In the genomic region with DNA sequence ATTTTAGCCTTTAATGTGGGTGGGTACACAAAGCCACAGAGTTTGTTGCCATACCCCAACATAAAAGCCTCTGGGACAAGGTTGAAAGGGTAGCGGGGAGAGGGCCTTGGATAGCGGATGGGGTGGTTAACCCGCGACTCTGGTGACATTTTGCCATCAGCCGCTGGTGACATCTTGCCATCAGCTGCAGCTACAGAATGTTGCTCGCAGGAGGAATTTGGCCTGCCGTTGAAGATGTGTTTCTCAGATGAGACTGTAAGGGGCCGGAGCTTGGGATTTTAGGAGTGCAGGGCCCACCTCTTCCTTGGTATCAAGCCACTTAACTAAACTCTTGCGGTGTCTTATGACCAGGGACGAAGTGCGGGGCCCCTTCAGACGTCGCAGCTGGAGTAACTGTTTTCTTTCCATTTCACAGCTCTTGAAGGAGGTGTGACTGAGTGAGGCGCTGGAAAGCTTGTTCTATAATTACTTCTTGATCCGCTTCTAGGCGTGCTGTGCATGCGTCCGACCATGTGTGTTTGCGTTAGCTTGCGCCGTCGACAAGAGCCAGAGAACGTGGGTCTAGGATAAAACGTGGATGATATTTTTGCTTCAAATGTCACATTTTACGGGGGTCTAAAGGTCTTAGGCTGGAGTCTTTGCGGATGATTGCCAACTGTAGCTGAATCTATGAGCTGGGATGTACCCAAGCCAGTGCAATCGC, we compare ENCODE assay signal across 8 cellular contexts. TPM values are rescaled to one million over a fixed set of nuclear protein-coding genes. Genes with fewer than 3 reads are reported as not detected.
DNase-seq lines count a peak whose midpoint lies in the region; ATAC-seq, FAIRE-seq and TF ChIP-seq lines count a peak whose summit lies in the region.

No MANE protein-coding gene starts in this region.

- DNase-seq in A549 (ENCODE audit: low read depth in 1 of 2, low spot score in 1 of 2) (no peak), HFF-Myc (ENCODE audit: extremely low read depth, low read depth) (no peak), cardiac fibroblast (ENCODE audit: low read depth in 2 of 2) (no peak), GM10248 (ENCODE audit: extremely low spot score) (no peak), GM19240 (ENCODE audit: insufficient read length, low spot score) (no peak), frontal cortex (ENCODE audit: low spot score in 2 of 2) (no peak), cortex of kidney (lab: John Stamatoyannopoulos, UW) (no peak)

- H3K4me1 ChIP-seq in A549 (no peaks in the 10 kb centered on the region), mononuclear cell (ENCODE audit: insufficient read depth, low read length) (peaks cover 14% of the 10 kb centered on the region)

- no peak for TF ChIP-seq CTCF in A549 (IDR thresholded peaks at IDR 0.05)
- no peak for TF ChIP-seq CTCF in HFF-Myc (IDR thresholded peaks at IDR 0.05; ENCODE audit: low read depth, low read length, missing control alignments)
- no peak for TF ChIP-seq CTCF in cardiac fibroblast (IDR thresholded peaks at IDR 0.05; ENCODE audit: low read depth, low read length)
- no peak for TF ChIP-seq CTCF in GM10248 (IDR thresholded peaks at IDR 0.05; ENCODE audit: control extremely low read depth, extremely low read depth, low read depth, missing control alignments)

- TF ChIP-seq RAD21 in A549 (conservative IDR thresholded peaks at IDR 0.05 in 1 of 2, IDR thresholded peaks at IDR 0.05 in 1 of 2): no peak

- 59% methylated on average over 24 of the region's 27 CpGs for WGBS in A549 (ENCODE audit: missing lambda C conversion rate)

- H3K27me3 ChIP-seq in mononuclear cell (ENCODE audit: insufficient read depth, low read length): peaks cover 36% of the 10 kb centered on the region

- H3K4me3 ChIP-seq in A549 (peak overlapping the region; percentile 56), HFF-Myc (replicated peaks; ENCODE audit: low read depth, low read length) (peak overlapping the region; percentile 59), cardiac fibroblast (replicated peaks in 1 of 2; ENCODE audit: low read depth in 2 of 2, low read length in 2 of 2) (peak overlapping the region; percentile 55 to 66), mononuclear cell (ENCODE audit: low read length) (peak overlapping the region; percentile 35)

- H3K27ac ChIP-seq in A549: peak overlapping the region in 1 of 2 experiments; percentile 85; a peak in 3 of 6 replicates

- H3K9me3 ChIP-seq in A549 (peaks cover 6% of the 10 kb centered on the region; the same call in 1 of the 3 replicates), mononuclear cell (ENCODE audit: low read depth, low read length) (no peaks in the 10 kb centered on the region)

- peak overlapping the region; percentile 93 for H3K4me2 ChIP-seq in A549

- POLR2A ChIA-PET in A549 (lab: Yijun Ruan, JAX): no interaction called here
- POLR2A ChIA-PET in GM10248 (lab: Yijun Ruan, JAX): no interaction called here

- no peak for ATAC-seq in A549

- no peak for FAIRE-seq in A549 (lab: Jason Lieb, UNC)
- FAIRE-seq in frontal cortex (lab: Jason Lieb, UNC): no peak

- CTCF ChIA-PET in A549 (lab: Yijun Ruan, JAX): no interaction called here
- CTCF ChIA-PET in GM10248 (lab: Yijun Ruan, JAX): interaction anchor here (1.0 kb wide), 1 partner anchor 50 kb away, joined by 4 read pairs; no protein-coding TSS in a partner anchor

- TF ChIP-seq EP300 in A549 (IDR thresholded peaks at IDR 0.05): no peak

- TF ChIP-seq POLR2A in A549 (IDR thresholded peaks at IDR 0.05; ENCODE audit: low read length): no peak

TF ChIP-seq in A549, 52 proteins besides CTCF, POLR2A, EP300 and RAD21:
- TF ChIP-seq JUNB (IDR thresholded peaks at IDR 0.05) (no peak), TFCP2L1 (CRISPR knock-in tag; IDR thresholded peaks at IDR 0.05) (no peak), CHD2 (IDR thresholded peaks at IDR 0.05; ENCODE audit: low read length, partially characterized antibody) (no peak), RARB (CRISPR knock-in tag; IDR thresholded peaks at IDR 0.05) (no peak), FOXS1 (CRISPR knock-in tag; IDR thresholded peaks at IDR 0.05) (no peak), NFE2L2 (conservative IDR thresholded peaks at IDR 0.05; ENCODE audit: low read length) (no peak), E2F6 (IDR thresholded peaks at IDR 0.05; ENCODE audit: borderline replicate concordance, low read depth) (no peak), USF2 (IDR thresholded peaks at IDR 0.05) (no peak), EHF (CRISPR knock-in tag; IDR thresholded peaks at IDR 0.05) (no peak), ZFP36 (IDR thresholded peaks at IDR 0.05; ENCODE audit: borderline replicate concordance, partially characterized antibody) (no peak), MAZ (IDR thresholded peaks at IDR 0.05; ENCODE audit: borderline replicate concordance, low read depth, low read length) (no peak), HOXA7 (CRISPR knock-in tag; IDR thresholded peaks at IDR 0.05) (no peak)
- TF ChIP-seq, protein P1, sequence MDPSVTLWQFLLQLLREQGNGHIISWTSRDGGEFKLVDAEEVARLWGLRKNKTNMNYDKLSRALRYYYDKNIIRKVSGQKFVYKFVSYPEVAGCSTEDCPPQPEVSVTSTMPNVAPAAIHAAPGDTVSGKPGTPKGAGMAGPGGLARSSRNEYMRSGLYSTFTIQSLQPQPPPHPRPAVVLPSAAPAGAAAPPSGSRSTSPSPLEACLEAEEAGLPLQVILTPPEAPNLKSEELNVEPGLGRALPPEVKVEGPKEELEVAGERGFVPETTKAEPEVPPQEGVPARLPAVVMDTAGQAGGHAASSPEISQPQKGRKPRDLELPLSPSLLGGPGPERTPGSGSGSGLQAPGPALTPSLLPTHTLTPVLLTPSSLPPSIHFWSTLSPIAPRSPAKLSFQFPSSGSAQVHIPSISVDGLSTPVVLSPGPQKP (IDR thresholded peaks at IDR 0.05; ENCODE audit: low read depth, low read length): no peak
- TF ChIP-seq, protein P2, sequence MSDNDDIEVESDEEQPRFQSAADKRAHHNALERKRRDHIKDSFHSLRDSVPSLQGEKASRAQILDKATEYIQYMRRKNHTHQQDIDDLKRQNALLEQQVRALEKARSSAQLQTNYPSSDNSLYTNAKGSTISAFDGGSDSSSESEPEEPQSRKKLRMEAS (IDR thresholded peaks at IDR 0.05): no peak

RNA-seq across cellular contexts. Expression of gene RASL11B, which starts 0.8 kb away (rescaled TPM):
- 0.05 TPM in 1 of 2 replicates, not detected in the other for polyA plus RNA-seq in A549 (2011; rRNA removed)
- 0.06 and 0.07 TPM in 2 replicates for polyA plus RNA-seq in A549 (2012; cell fraction: cytosol; rRNA removed)
- not detected in 2 replicates for polyA plus RNA-seq in A549 (2012; cell fraction: nucleus; rRNA removed)
- polyA plus RNA-seq in A549 (2017; fragmentation: RNase III; extraction: RNeasy Plus Mini Kit Qiagen cat#74134 plus additional on column Dnase treatment): 0.04 to 0.12 TPM (median 0.07 TPM) in 3 replicates
- polyA minus RNA-seq in A549 (2011; rRNA and poly(A)+ RNA removed): not detected in 2 replicates
- total RNA-seq in mononuclear cell: 0.31 TPM
- total RNA-seq in frontal cortex: 19.2 TPM

Comparison
In these comparisons a context has a peak if more than half of its experiments do, and no peak if none do; other contexts are left out.
1. RNA of gene RASL11B, which starts 0.8 kb away (total RNA-seq): 19.2 TPM in frontal cortex (single experiment); 0.31 TPM in mononuclear cell (single experiment); every median in the first group is over 10 times any median in the second.
2. Peak in every context shown above with its lines, with median percentiles within 50 percentile points of each other: H3K4me3 ChIP-seq.